Comparison of ENCODE assay signal across 8 cellular contexts in the genomic region with DNA sequence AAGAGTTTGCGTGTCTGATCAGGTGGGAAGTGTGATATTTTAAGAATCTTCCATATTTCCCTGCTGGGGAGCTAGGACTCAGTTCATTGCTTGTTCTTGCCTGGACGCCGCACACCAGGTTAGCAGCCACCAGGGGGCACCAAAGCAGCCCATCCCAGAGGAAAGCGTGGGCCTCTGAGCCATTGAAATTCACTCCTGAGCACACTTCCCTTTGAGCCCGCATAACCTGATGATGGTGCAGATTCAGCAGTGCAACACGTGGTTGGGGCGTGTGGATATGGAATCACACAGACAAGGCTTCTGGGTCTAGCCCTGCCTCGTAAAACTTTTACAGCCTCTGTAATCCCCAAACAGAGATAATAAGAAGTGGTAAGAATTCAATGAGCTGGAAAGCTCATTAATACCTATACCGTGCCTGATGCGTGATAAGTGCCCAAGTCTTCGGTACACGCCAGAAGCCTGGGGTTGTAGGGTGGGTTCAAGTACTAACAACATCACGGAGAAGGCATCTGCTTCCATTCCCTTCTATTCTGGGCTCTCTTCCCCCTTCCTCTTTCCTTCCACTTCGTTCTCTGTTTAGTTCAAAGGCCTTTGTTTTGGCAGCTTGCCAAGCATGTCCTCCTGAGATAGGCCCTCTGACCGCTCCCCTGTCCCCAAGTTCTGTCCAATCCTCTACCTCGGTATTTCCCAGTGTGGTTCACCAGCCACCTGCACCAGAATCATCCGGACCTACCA.
DNase-seq lines count a peak whose midpoint lies in the region; ATAC-seq and TF ChIP-seq lines count a peak whose summit lies in the region.

No MANE protein-coding gene starts in this region.

- H3K9me3 Mint-ChIP-seq in nephron progenitor cell, result peaks cover 44% of the 10 kb centered on the region

- no peak overlapping the region for H3K4me3 Mint-ChIP-seq in nephron progenitor cell

- H3K27me3 ChIP-seq in Peyer's patch, result no peaks in the 10 kb centered on the region

- ATAC-seq in GM21717 (IDR thresholded peaks at IDR 0.05; ENCODE audit: unreplicated experiment), result peak; percentile 87
- ATAC-seq in stimulated activated naive CD8-positive, alpha-beta T cell treated with anti-CD3 and anti-CD28 coated beads, Interleukin-15, Interleukin-2, amounts not matched to agents 100 U/mL and 50 U/mL, for 24 hours, result peak; percentile 92

- H3K4me1 ChIP-seq in Peyer's patch, result peaks cover 0 to 6% (median 0%) of the 10 kb centered on the region in 4 donors

- peak overlapping the region in 3 of 4 donors; percentile 53 to 87 (median 79) for H3K27ac ChIP-seq in Peyer's patch

- peaks cover 0 to 5% (median 0%) of the 10 kb centered on the region in 4 donors for H3K9me3 ChIP-seq in Peyer's patch

- peaks cover 25% of the 10 kb centered on the region for H3K4me1 Mint-ChIP-seq in nephron progenitor cell

- no peaks in the 10 kb centered on the region for H3K36me3 Mint-ChIP-seq in nephron progenitor cell (ENCODE audit: low read depth)

- TF ChIP-seq CTCF in Peyer's patch (IDR thresholded peaks at IDR 0.05) (peak; percentile 59 to 97 (median 94)), nephron progenitor cell (IDR thresholded peaks at IDR 0.05) (peak; percentile 83)

- peaks cover 9% of the 10 kb centered on the region for H3K27me3 Mint-ChIP-seq in nephron progenitor cell (ENCODE audit: low read depth, poor library complexity)

- H3K27ac Mint-ChIP-seq in nephron progenitor cell, result no peak overlapping the region

- no peaks in the 10 kb centered on the region for H3K36me3 ChIP-seq in Peyer's patch

- peak in 1 of 2 donors; percentile 27 for TF ChIP-seq POLR2A in Peyer's patch (IDR thresholded peaks at IDR 0.05)

- DNase-seq in DMS79 treated with DMSO at 0.1 percent for 48 hours (lab: John Stamatoyannopoulos, UW), result peak; percentile 65
- peak; percentile 50 for DNase-seq in Jurkat, Clone E6-1 (ENCODE audit: low read depth, low spot score)
- peak; percentile 76 to 96 (median 95) for DNase-seq in Peyer's patch
- peak; percentile 60 for DNase-seq in activated T-helper 1 cell treated with Interleukin-2 at 50 U/mL for 16 hours (ENCODE audit: low read depth)
- peak; percentile 74 for DNase-seq in fibroblast of peridontal ligament (ENCODE audit: extremely low read depth)
- peak; percentile 85 for DNase-seq in nephron progenitor cell
- peak; percentile 87 for DNase-seq in stimulated activated naive CD8-positive, alpha-beta T cell treated with anti-CD3 and anti-CD28 coated beads, Interleukin-15, Interleukin-2, amounts not matched to agents 100 U/mL and 50 U/mL, for 24 hours

- H3K4me3 ChIP-seq in Jurkat, Clone E6-1 (ENCODE audit: low read length), result no peak overlapping the region
- H3K4me3 ChIP-seq in Peyer's patch, result peak overlapping the region in 2 of 4 donors; percentile 20 to 41
